ENCODE assay signal across 8 cellular contexts in genomic region chr20:17681741-17682102, GRCh38. TPM values are rescaled to one million over a fixed set of nuclear protein-coding genes. Genes with fewer than 3 reads are reported as not detected.
DNase-seq lines count a peak whose midpoint lies in the region; ATAC-seq and TF ChIP-seq lines count a peak whose summit lies in the region.

No MANE protein-coding gene starts in this region.

- H3K9ac ChIP-seq in adipocyte (ENCODE audit: low read length): peak overlapping the region; percentile 94

- H3K9me3 ChIP-seq in adipocyte (ENCODE audit: control insufficient read depth, low read length) (peaks cover 5% of the 10 kb centered on the region), lung (ENCODE audit: control insufficient read depth in 2 of 2, insufficient read depth in 1 of 2, low read length in 1 of 2) (no peaks in the 10 kb centered on the region)

- DNase-seq in activated T-cell treated with anti-CD3 and anti-CD28 coated beads, Interleukin-2, amount 50 U/mL, for 72 hours: no peak
- DNase-seq in activated T-cell treated with anti-CD3 and anti-CD28 coated beads, Interleukin-2, amount 50 U/mL, for 1 hour: no peak
- DNase-seq in adipocyte (ENCODE audit: low read depth) (peak; percentile 53), lung (ENCODE audit: low spot score) (no peak), NCI-H1436 treated with DMSO at 0.1 percent for 48 hours (lab: John Stamatoyannopoulos, UW) (no peak), glutamatergic neuron (no peak)
- DNase-seq in stimulated activated CD4-positive, alpha-beta T cell treated with anti-CD3 and anti-CD28 coated beads, Interleukin-4, amount 100 ng/mL, for 4 hours: no peak

- H3K36me3 Mint-ChIP-seq in activated T-cell treated with anti-CD3 and anti-CD28 coated beads, Interleukin-2, amount 50 U/mL, for 72 hours (ENCODE audit: insufficient read depth in 2 of 2): peaks cover 2% of the 10 kb centered on the region in 2 donors
- H3K36me3 Mint-ChIP-seq in glutamatergic neuron (ENCODE audit: unreplicated experiment): peaks cover 7% of the 10 kb centered on the region

- peaks cover 19% of the 10 kb centered on the region for H3K27me3 ChIP-seq in adipocyte (replicated peaks; ENCODE audit: control insufficient read depth, insufficient read depth, low read length)
- H3K27me3 ChIP-seq in lung (ENCODE audit: control insufficient read depth, insufficient read depth): no peaks in the 10 kb centered on the region

- peaks cover 33% of the 10 kb centered on the region for H3K27me3 Mint-ChIP-seq in activated T-cell treated with anti-CD3 and anti-CD28 coated beads, Interleukin-2, amount 50 U/mL, for 72 hours (ENCODE audit: low read depth)
- peaks cover 13% of the 10 kb centered on the region for H3K27me3 Mint-ChIP-seq in glutamatergic neuron (ENCODE audit: unreplicated experiment)

- H3K4me1 ChIP-seq in adipocyte (ENCODE audit: control insufficient read depth, insufficient read depth, low read length) (peaks cover 26% of the 10 kb centered on the region), lung (ENCODE audit: control insufficient read depth in 2 of 2, insufficient read depth in 2 of 2, low read length in 2 of 2) (peaks cover 0 to 4% of the 10 kb centered on the region in 2 donors)

- H3K4me3 Mint-ChIP-seq in activated T-cell treated with anti-CD3 and anti-CD28 coated beads, Interleukin-2, amount 50 U/mL, for 72 hours: peak overlapping the region; percentile 72 to 83
- H3K4me3 Mint-ChIP-seq in glutamatergic neuron (ENCODE audit: unreplicated experiment): no peak overlapping the region

- peak overlapping the region; percentile 91 to 99 for H3K27ac ChIP-seq in lung (ENCODE audit: low read depth in 1 of 2, low read length in 1 of 2)

- H3K27ac Mint-ChIP-seq in activated T-cell treated with anti-CD3 and anti-CD28 coated beads, Interleukin-2, amount 50 U/mL, for 72 hours: no peak overlapping the region
- no peak overlapping the region for H3K27ac Mint-ChIP-seq in glutamatergic neuron (ENCODE audit: unreplicated experiment)

- peaks cover 15% of the 10 kb centered on the region for H3K4me1 Mint-ChIP-seq in activated T-cell treated with anti-CD3 and anti-CD28 coated beads, Interleukin-2, amount 50 U/mL, for 72 hours (ENCODE audit: low read depth)
- peaks cover 9% of the 10 kb centered on the region for H3K4me1 Mint-ChIP-seq in glutamatergic neuron (ENCODE audit: low read depth, unreplicated experiment)

- WGBS in lung, 2 donors: 0 to 1% methylated on average over 33 to 62 of the region's 62 CpGs

- peak overlapping the region; percentile 97 for H3K4me3 ChIP-seq in adipocyte (ENCODE audit: low read length)
- peak overlapping the region; percentile 90 for H3K4me3 ChIP-seq in lung

- TF ChIP-seq CTCF in lung (IDR thresholded peaks at IDR 0.05; ENCODE audit: control extremely low read depth, extremely low read depth) (no peak), glutamatergic neuron (IDR thresholded peaks at IDR 0.05; ENCODE audit: partially characterized antibody, unreplicated experiment) (no peak)

- H3K36me3 ChIP-seq in adipocyte (ENCODE audit: control insufficient read depth, insufficient read depth, low read length, severe bottlenecking) (peaks cover 26% of the 10 kb centered on the region), lung (ENCODE audit: control insufficient read depth in 2 of 2, insufficient read depth in 2 of 2, low read length in 2 of 2) (peaks cover 0 to 2% of the 10 kb centered on the region in 2 donors)

- peak; percentile 27 to 32 for ATAC-seq in activated T-cell treated with anti-CD3 and anti-CD28 coated beads, Interleukin-2, amount 50 U/mL, for 72 hours (replicated peaks in 1 of 2)
- peak; percentile 5 for ATAC-seq in HG03064 (IDR thresholded peaks at IDR 0.05; ENCODE audit: low read depth, unreplicated experiment)
- ATAC-seq in lung (ENCODE audit: insufficient read depth, low FRiP score): no peak

- H3K9me3 Mint-ChIP-seq in activated T-cell treated with anti-CD3 and anti-CD28 coated beads, Interleukin-2, amount 50 U/mL, for 72 hours: no peaks in the 10 kb centered on the region
- peaks cover 11% of the 10 kb centered on the region for H3K9me3 Mint-ChIP-seq in glutamatergic neuron (ENCODE audit: unreplicated experiment)

RNA-seq across cellular contexts. Expression of gene RRBP1, which starts 0.3 kb away (rescaled TPM):
- 10 to 100 TPM; 17.1 to 25.7 TPM for total RNA-seq in activated T-cell treated with anti-CD3 and anti-CD28 coated beads, Interleukin-2, amount 50 U/mL, for 72 hours
- total RNA-seq in lung: 100 to 1,000 TPM; 137 to 208 TPM
- 100 to 1,000 TPM; 106 to 117 TPM for polyA plus RNA-seq in lung
- total RNA-seq in glutamatergic neuron (ENCODE audit: unreplicated experiment): 63.3 TPM

RNA-seq across cellular contexts. Expression of gene BANF2, which starts 18.0 kb away (rescaled TPM):
- total RNA-seq in activated T-cell treated with anti-CD3 and anti-CD28 coated beads, Interleukin-2, amount 50 U/mL, for 72 hours: not detected
- total RNA-seq in lung (not detected), glutamatergic neuron (ENCODE audit: unreplicated experiment) (not detected)
- polyA plus RNA-seq in lung: not detected
